1 cellular context compared by ENCODE assay signal in genomic region chr4:151204925-151205524, GRCh38.
TF ChIP-seq lines count a peak whose summit lies in the region.

No MANE protein-coding gene starts in this region.

TF ChIP-seq in HepG2, 621 proteins besides CTCF, POLR2A, EP300 and RAD21 (continued from another document and continues in another):
- TF ChIP-seq KIAA2018 (CRISPR knock-in tag; IDR thresholded peaks at IDR 0.05; ENCODE audit: borderline replicate concordance) (no peak), CCDC6 (CRISPR knock-in tag; IDR thresholded peaks at IDR 0.05) (peak; percentile 19; the same call in 1 of the 2 replicates), EEA1 (CRISPR knock-in tag; IDR thresholded peaks at IDR 0.05; ENCODE audit: borderline replicate concordance) (no peak), ZNF709 (CRISPR knock-in tag; IDR thresholded peaks at IDR 0.05) (no peak), ARNTL (CRISPR knock-in tag; IDR thresholded peaks at IDR 0.05) (no peak), TGIF2 (CRISPR knock-in tag; IDR thresholded peaks at IDR 0.05) (no peak; the same call in 1 of the 2 replicates), NONO (IDR thresholded peaks at IDR 0.05) (no peak), NONO (CRISPR knock-in tag; conservative IDR thresholded peaks at IDR 0.05) (no peak), FIP1L1 (IDR thresholded peaks at IDR 0.05; ENCODE audit: borderline replicate concordance, insufficient read depth, low read depth, low read length) (no peak), RNF219 (CRISPR knock-in tag; IDR thresholded peaks at IDR 0.05) (no peak), PAX8 (CRISPR knock-in tag; IDR thresholded peaks at IDR 0.05; ENCODE audit: borderline replicate concordance) (no peak), ATF2 (CRISPR knock-in tag; IDR thresholded peaks at IDR 0.05) (peak; percentile 42; the same call in 1 of the 2 replicates), JUNB (CRISPR knock-in tag; IDR thresholded peaks at IDR 0.05; ENCODE audit: borderline replicate concordance) (no peak), HNRNPK (IDR thresholded peaks at IDR 0.05; ENCODE audit: low read depth, low read length, poor library complexity, severe bottlenecking) (no peak), ZNF724P (CRISPR knock-in tag; IDR thresholded peaks at IDR 0.05; ENCODE audit: borderline replicate concordance) (0 out of 2 replicates have a peak, but pooled peaks have one; percentile 56), XBP1 (CRISPR knock-in tag; IDR thresholded peaks at IDR 0.05) (no peak), ZNF576 (CRISPR knock-in tag; IDR thresholded peaks at IDR 0.05) (no peak), ZBTB46 (CRISPR knock-in tag; IDR thresholded peaks at IDR 0.05; ENCODE audit: borderline replicate concordance) (no peak), ZNF616 (CRISPR knock-in tag; IDR thresholded peaks at IDR 0.05; ENCODE audit: low read depth) (no peak), ZNF512 (CRISPR knock-in tag; IDR thresholded peaks at IDR 0.05) (no peak), ZNF737 (CRISPR knock-in tag; IDR thresholded peaks at IDR 0.05; ENCODE audit: borderline replicate concordance) (no peak), PCBP2 (optimal IDR thresholded peaks at IDR 0.05; ENCODE audit: low read depth, low read length, poor library complexity, severe bottlenecking) (no peak), NCOA5 (CRISPR knock-in tag; IDR thresholded peaks at IDR 0.05) (no peak), SOX6 (IDR thresholded peaks at IDR 0.05) (no peak), SOX6 (CRISPR knock-in tag; IDR thresholded peaks at IDR 0.05) (peak; percentile 93), IRF1 (CRISPR knock-in tag; IDR thresholded peaks at IDR 0.05; ENCODE audit: low read depth) (no peak), FOXP4 (CRISPR knock-in tag; IDR thresholded peaks at IDR 0.05) (peak; percentile 88), ZNF639 (CRISPR knock-in tag; conservative IDR thresholded peaks at IDR 0.05) (peak; percentile 75; the same call in 1 of the 2 replicates), ZNF841 (CRISPR knock-in tag; IDR thresholded peaks at IDR 0.05; ENCODE audit: borderline replicate concordance) (no peak), HOXA9 (CRISPR knock-in tag; IDR thresholded peaks at IDR 0.05; ENCODE audit: borderline replicate concordance) (no peak), ZNF225 (CRISPR knock-in tag; IDR thresholded peaks at IDR 0.05) (no peak), PHB2 (IDR thresholded peaks at IDR 0.05; ENCODE audit: partially characterized antibody) (no peak), ELF1 (CRISPR knock-in tag; IDR thresholded peaks at IDR 0.05) (peak; percentile 88), ZNF512B (CRISPR knock-in tag; IDR thresholded peaks at IDR 0.05; ENCODE audit: borderline replicate concordance) (no peak), ZNF292 (CRISPR knock-in tag; IDR thresholded peaks at IDR 0.05; ENCODE audit: borderline replicate concordance, low read depth) (peak; percentile 89), ZNF570 (CRISPR knock-in tag; IDR thresholded peaks at IDR 0.05; ENCODE audit: borderline replicate concordance) (no peak)
